1 cellular context compared by ENCODE assay signal in genomic region chr15:56099311-56099710, GRCh38.
TF ChIP-seq lines count a peak whose summit lies in the region.

No MANE protein-coding gene starts in this region.

TF ChIP-seq in HepG2, 621 proteins besides CTCF, POLR2A, EP300 and RAD21 (continued from another document):
- TF ChIP-seq, protein P1, sequence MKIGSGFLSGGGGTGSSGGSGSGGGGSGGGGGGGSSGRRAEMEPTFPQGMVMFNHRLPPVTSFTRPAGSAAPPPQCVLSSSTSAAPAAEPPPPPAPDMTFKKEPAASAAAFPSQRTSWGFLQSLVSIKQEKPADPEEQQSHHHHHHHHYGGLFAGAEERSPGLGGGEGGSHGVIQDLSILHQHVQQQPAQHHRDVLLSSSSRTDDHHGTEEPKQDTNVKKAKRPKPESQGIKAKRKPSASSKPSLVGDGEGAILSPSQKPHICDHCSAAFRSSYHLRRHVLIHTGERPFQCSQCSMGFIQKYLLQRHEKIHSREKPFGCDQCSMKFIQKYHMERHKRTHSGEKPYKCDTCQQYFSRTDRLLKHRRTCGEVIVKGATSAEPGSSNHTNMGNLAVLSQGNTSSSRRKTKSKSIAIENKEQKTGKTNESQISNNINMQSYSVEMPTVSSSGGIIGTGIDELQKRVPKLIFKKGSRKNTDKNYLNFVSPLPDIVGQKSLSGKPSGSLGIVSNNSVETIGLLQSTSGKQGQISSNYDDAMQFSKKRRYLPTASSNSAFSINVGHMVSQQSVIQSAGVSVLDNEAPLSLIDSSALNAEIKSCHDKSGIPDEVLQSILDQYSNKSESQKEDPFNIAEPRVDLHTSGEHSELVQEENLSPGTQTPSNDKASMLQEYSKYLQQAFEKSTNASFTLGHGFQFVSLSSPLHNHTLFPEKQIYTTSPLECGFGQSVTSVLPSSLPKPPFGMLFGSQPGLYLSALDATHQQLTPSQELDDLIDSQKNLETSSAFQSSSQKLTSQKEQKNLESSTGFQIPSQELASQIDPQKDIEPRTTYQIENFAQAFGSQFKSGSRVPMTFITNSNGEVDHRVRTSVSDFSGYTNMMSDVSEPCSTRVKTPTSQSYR (CRISPR knock-in tag; IDR thresholded peaks at IDR 0.05; ENCODE audit: borderline replicate concordance): no peak
TF ChIP-seq in HepG2: peak in this region for 1.
